ENCODE assay signal across 9 cellular contexts in the genomic region with DNA sequence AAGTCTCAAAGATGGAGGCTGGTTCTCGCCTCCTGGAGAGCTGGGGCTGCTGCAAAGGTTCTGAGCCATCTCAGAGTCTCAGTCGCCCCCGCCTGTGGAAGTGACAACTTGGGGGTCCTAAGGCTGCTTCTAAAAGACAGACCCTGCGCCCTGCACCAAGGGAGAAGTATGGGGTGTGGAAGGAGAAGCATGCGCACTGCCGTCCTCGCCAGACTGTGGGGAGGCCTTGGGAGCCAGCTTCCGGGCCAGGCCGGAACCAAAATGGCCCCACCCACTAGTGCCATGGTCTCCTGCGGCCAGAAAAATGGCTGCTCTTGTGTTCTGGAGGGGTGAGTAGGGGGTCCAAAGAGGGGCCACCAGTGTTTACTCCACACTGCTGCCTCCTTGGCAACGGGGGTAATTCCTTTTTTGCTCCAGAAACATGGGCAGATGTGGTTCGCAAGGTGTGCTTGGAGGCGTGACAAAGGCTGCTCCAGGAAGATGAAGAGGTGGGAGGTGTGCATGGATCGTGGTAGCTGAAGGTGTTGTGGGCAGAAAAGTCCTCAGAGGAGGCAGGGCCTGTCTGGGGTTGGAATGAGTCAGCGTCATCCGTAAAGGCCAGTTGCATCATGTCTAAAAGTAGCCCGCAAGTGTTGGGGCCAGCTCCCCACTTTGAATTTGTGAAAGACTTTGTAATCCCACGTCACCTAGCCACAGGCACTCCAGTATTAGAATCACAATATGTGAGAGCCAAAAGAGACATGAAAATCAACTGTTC.
DNase-seq lines count a peak whose midpoint lies in the region; ATAC-seq, FAIRE-seq and TF ChIP-seq lines count a peak whose summit lies in the region.
"Had no signal": no experiment of that assay in that cellular context is flagged by ENCODE, and none has a peak within 500 bp of the region (broad histone marks: within the 10 kb centered on the region; RNA-seq: fewer than 3 reads in every experiment).

No MANE protein-coding gene starts in this region.

- H3K36me3 ChIP-seq in right atrium auricular region = no peaks in the 10 kb centered on the region
- no peaks in the 10 kb centered on the region for H3K36me3 ChIP-seq in left ventricle myocardium inferior
- H3K36me3 ChIP-seq in Loucy (ENCODE audit: insufficient read depth, low read length) = no peaks in the 10 kb centered on the region
- no peaks in the 10 kb centered on the region for H3K36me3 ChIP-seq in astrocyte (ENCODE audit: insufficient read depth, low read length)
- no peaks in the 10 kb centered on the region for H3K36me3 ChIP-seq in BE2C
- H3K36me3 ChIP-seq in aorta (ENCODE audit: control insufficient read depth in 1 of 2, insufficient read depth in 2 of 2, low read length in 1 of 2) = no peaks in the 10 kb centered on the region

- H3K27me3 ChIP-seq in right atrium auricular region (no peaks in the 10 kb centered on the region), left ventricle myocardium inferior (ENCODE audit: low read depth) (no peaks in the 10 kb centered on the region), Loucy (ENCODE audit: insufficient read depth, low read length, poor library complexity, severe bottlenecking) (no peaks in the 10 kb centered on the region), astrocyte (ENCODE audit: insufficient read depth, low read length) (no peaks in the 10 kb centered on the region), BE2C (no peaks in the 10 kb centered on the region), aorta (ENCODE audit: control insufficient read depth in 1 of 2, insufficient read depth in 2 of 2, low read length in 1 of 2) (no peaks in the 10 kb centered on the region)

- H3K36me3 Mint-ChIP-seq in astrocyte (ENCODE audit: low read depth, unreplicated experiment) = no peaks in the 10 kb centered on the region
- H3K36me3 Mint-ChIP-seq in type B pancreatic cell = no peaks in the 10 kb centered on the region

- H3K4me3 ChIP-seq in right atrium auricular region (no peak overlapping the region), left ventricle myocardium inferior (no peak overlapping the region), Loucy (ENCODE audit: low read length, poor library complexity, severe bottlenecking) (peak overlapping the region; percentile 58), astrocyte (ENCODE audit: insufficient read depth, low read depth, low read length) (no peak overlapping the region), BE2C (ENCODE audit: low read depth, low read length) (no peak overlapping the region), aorta (ENCODE audit: low read length in 2 of 2) (no peak overlapping the region)

- H3K4me1 ChIP-seq in right atrium auricular region (no peaks in the 10 kb centered on the region), left ventricle myocardium inferior (no peaks in the 10 kb centered on the region), Loucy (ENCODE audit: insufficient read depth, low read length, poor library complexity, severe bottlenecking) (peaks cover 23% of the 10 kb centered on the region), astrocyte (ENCODE audit: insufficient read depth, low read length) (peaks cover 5% of the 10 kb centered on the region), BE2C (no peaks in the 10 kb centered on the region), aorta (ENCODE audit: control insufficient read depth in 1 of 2, insufficient read depth in 2 of 2, low read length in 2 of 2) (no peaks in the 10 kb centered on the region)

- H3K9me2 ChIP-seq in Loucy (replicated peaks; ENCODE audit: low read depth, low read length) = no peaks in the 10 kb centered on the region

- no peaks in the 10 kb centered on the region for H4K20me1 ChIP-seq in Loucy (ENCODE audit: insufficient read depth, low read length, poor library complexity, severe bottlenecking)
- H4K20me1 ChIP-seq in astrocyte (ENCODE audit: insufficient read depth, low read length) = no peaks in the 10 kb centered on the region

- peak overlapping the region; percentile 72 for H3K4me2 ChIP-seq in Loucy (ENCODE audit: low read depth, low read length, poor library complexity, severe bottlenecking)
- no peak overlapping the region for H3K4me2 ChIP-seq in astrocyte (ENCODE audit: low read length)

- H3K27me3 Mint-ChIP-seq in astrocyte (ENCODE audit: low read depth, unreplicated experiment) = no peaks in the 10 kb centered on the region
- H3K27me3 Mint-ChIP-seq in type B pancreatic cell = no peaks in the 10 kb centered on the region

- intact Hi-C loops in left ventricle myocardium inferior (cut with micrococcal nuclease) = no loop called here
- intact Hi-C loops in aorta (cut with DNase I) = no loop called here
- intact Hi-C loops in head of caudate nucleus (cut with DNase I) = no loop called here

- H3K79me2 ChIP-seq in Loucy (ENCODE audit: insufficient read depth, low read length) = no peaks in the 10 kb centered on the region
- no peaks in the 10 kb centered on the region for H3K79me2 ChIP-seq in astrocyte (ENCODE audit: insufficient read depth, low read length)

- peak overlapping the region; percentile 60 for H3K27ac Mint-ChIP-seq in astrocyte (ENCODE audit: unreplicated experiment)
- peak overlapping the region; percentile 86 for H3K27ac Mint-ChIP-seq in type B pancreatic cell

- H2AFZ ChIP-seq in Loucy (ENCODE audit: low read length) = peak overlapping the region; percentile 8
- H2AFZ ChIP-seq in astrocyte (ENCODE audit: low read depth, low read length) = no peak overlapping the region

- H3K9me3 ChIP-seq in right atrium auricular region (no peaks in the 10 kb centered on the region), left ventricle myocardium inferior (replicated peaks) (no peaks in the 10 kb centered on the region), Loucy (ENCODE audit: insufficient read depth, low read depth, low read length) (no peaks in the 10 kb centered on the region), astrocyte (ENCODE audit: insufficient read depth, low read depth, low read length) (no peaks in the 10 kb centered on the region), BE2C (no peaks in the 10 kb centered on the region), aorta (ENCODE audit: control insufficient read depth, low read length) (no peaks in the 10 kb centered on the region)

- no peak for ATAC-seq in aorta (ENCODE audit: low FRiP score)

- H3K4me3 Mint-ChIP-seq in astrocyte (ENCODE audit: unreplicated experiment) (no peak overlapping the region), type B pancreatic cell (no peak overlapping the region)

- no peaks in the 10 kb centered on the region for H3F3A ChIP-seq in Loucy (ENCODE audit: low read depth)

- H3K9me3 Mint-ChIP-seq in astrocyte (ENCODE audit: unreplicated experiment) (peaks cover 2% of the 10 kb centered on the region), type B pancreatic cell (peaks cover 8% of the 10 kb centered on the region)

- FAIRE-seq in astrocyte (lab: Jason Lieb, UNC) = no peak

- 91% methylated on average over 18 of the region's 18 CpGs for WGBS in aorta, 2 donors

- H3K27ac ChIP-seq in right atrium auricular region (peak overlapping the region; percentile 29 to 57), left ventricle myocardium inferior (replicated peaks) (no peak overlapping the region), astrocyte (ENCODE audit: low read depth, low read length) (peak overlapping the region; percentile 31), aorta (ENCODE audit: low read depth in 1 of 2, low read length in 2 of 2) (no peak overlapping the region)

- no peak for DNase-seq in right atrium auricular region (ENCODE audit: low spot score)
- no peak for DNase-seq in left ventricle myocardium inferior
- DNase-seq in astrocyte (ENCODE audit: low read depth) = peak; percentile 81
- no peak for DNase-seq in type B pancreatic cell (ENCODE audit: extremely low spot score, unreplicated experiment)
- no peak for DNase-seq in BE2C
- DNase-seq in aorta = no peak
- no peak for DNase-seq in head of caudate nucleus
- DNase-seq: C1 segment of cervical spinal cord had no signal

- TF ChIP-seq CTCF in right atrium auricular region (IDR thresholded peaks at IDR 0.05) = no peak
- TF ChIP-seq CTCF in left ventricle myocardium inferior (IDR thresholded peaks at IDR 0.05; ENCODE audit: borderline replicate concordance) = no peak
- TF ChIP-seq CTCF in Loucy (conservative IDR thresholded peaks at IDR 0.05; ENCODE audit: low read length) = no peak
- TF ChIP-seq CTCF in astrocyte (IDR thresholded peaks at IDR 0.05; ENCODE audit: insufficient read depth, low read depth, low read length) = no peak
- no peak for TF ChIP-seq CTCF in type B pancreatic cell (conservative IDR thresholded peaks at IDR 0.05)
- no peak for TF ChIP-seq CTCF in BE2C (IDR thresholded peaks at IDR 0.05; ENCODE audit: low read depth, low read length)

- H3K9ac ChIP-seq in Loucy (ENCODE audit: low read depth, low read length, poor library complexity, severe bottlenecking) (peak overlapping the region; percentile 46), astrocyte (ENCODE audit: low read length) (no peak overlapping the region)

- H3K4me1 Mint-ChIP-seq in astrocyte (ENCODE audit: low read depth, unreplicated experiment) = peaks cover 8% of the 10 kb centered on the region
- H3K4me1 Mint-ChIP-seq in type B pancreatic cell (ENCODE audit: unreplicated experiment) = peaks cover 6% of the 10 kb centered on the region

Comparison
In these comparisons a context has a peak if more than half of its experiments do, and no peak if none do; other contexts are left out.
1. H3K27ac ChIP-seq: peak in right atrium auricular region (2 of 2) and astrocyte (single experiment); none in left ventricle myocardium inferior (single experiment) and aorta (0 of 2).